ENCODE assay signal across 15 cellular contexts in genomic region chr1:54283214-54283996, GRCh38.
DNase-seq lines count a peak whose midpoint lies in the region; ATAC-seq and TF ChIP-seq lines count a peak whose summit lies in the region.
"Had no signal": no experiment of that assay in that cellular context is flagged by ENCODE, and none has a peak within 500 bp of the region (broad histone marks: within the 10 kb centered on the region; RNA-seq: fewer than 3 reads in every experiment).

No MANE protein-coding gene starts in this region.

- no peaks in the 10 kb centered on the region for H3K27me3 Mint-ChIP-seq in activated T-cell treated with anti-CD3 and anti-CD28 coated beads, Interleukin-2, amount 50 U/mL, for 72 hours (ENCODE audit: low read depth)
- H3K27me3 Mint-ChIP-seq: memory B cell had no signal

- H3K9me3 ChIP-seq in SK-N-MC (ENCODE audit: low read depth, low read length) (no peaks in the 10 kb centered on the region), body of pancreas (no peaks in the 10 kb centered on the region), thymus (ENCODE audit: control insufficient read depth) (no peaks in the 10 kb centered on the region)
- H3K9me3 ChIP-seq: MG63, suprapubic skin had no signal

- no peak for DNase-seq in activated T-cell treated with anti-CD3 and anti-CD28 coated beads, Interleukin-2, amount 50 U/mL, for 72 hours
- no peak for DNase-seq in activated T-cell treated with anti-CD3 and anti-CD28 coated beads, Interleukin-2, amount 50 U/mL, for 48 hours
- DNase-seq in SK-N-MC (ENCODE audit: low read depth, low spot score), result no peak
- peak in 3 of 4 donors; percentile 61 to 73 (median 67) for DNase-seq in body of pancreas
- DNase-seq in stimulated activated CD4-positive, alpha-beta T cell treated with anti-CD3 and anti-CD28 coated beads, Interleukin-12 subunit alpha, Interleukin-12 subunit beta, amount 100 ng/mL, for 4 hours, result no peak
- no peak for DNase-seq in kidney tubule cell (ENCODE audit: low spot score)
- DNase-seq: activated CD8-positive, alpha-beta memory T cell treated with anti-CD3 and anti-CD28 coated beads, Interleukin-2, amount 50 U/mL, for 48 hours; MG63; occipital lobe; SIG-M5 had no signal

- H3K27ac ChIP-seq in SK-N-MC (0 out of 2 replicates have a peak overlapping the region, but pooled peaks have one; percentile 2), body of pancreas (peak overlapping the region; percentile 39 to 71 (median 57)), thymus (ENCODE audit: low read depth) (peak overlapping the region; percentile 20)
- H3K27ac ChIP-seq: suprapubic skin had no signal

- no peak for TF ChIP-seq POLR2A in body of pancreas (IDR thresholded peaks at IDR 0.05)

- H3K4me1 Mint-ChIP-seq in activated T-cell treated with anti-CD3 and anti-CD28 coated beads, Interleukin-2, amount 50 U/mL, for 72 hours (ENCODE audit: low read depth), result peaks cover 74% of the 10 kb centered on the region

- H3K36me3 ChIP-seq in SK-N-MC (ENCODE audit: insufficient read depth, low read length) (peaks cover 11% of the 10 kb centered on the region), body of pancreas (replicated peaks in 1 of 2; ENCODE audit: insufficient read depth in 1 of 2, low read depth in 2 of 2) (no peaks in the 10 kb centered on the region), thymus (ENCODE audit: control insufficient read depth, insufficient read depth) (peaks cover 32% of the 10 kb centered on the region)
- H3K36me3 ChIP-seq: MG63 had no signal

- no peaks in the 10 kb centered on the region for H3K9me3 Mint-ChIP-seq in activated T-cell treated with anti-CD3 and anti-CD28 coated beads, Interleukin-2, amount 50 U/mL, for 72 hours
- H3K9me3 Mint-ChIP-seq: memory B cell had no signal

- peaks cover 0 to 7% of the 10 kb centered on the region in 2 donors for H3K36me3 Mint-ChIP-seq in activated T-cell treated with anti-CD3 and anti-CD28 coated beads, Interleukin-2, amount 50 U/mL, for 72 hours (ENCODE audit: insufficient read depth in 2 of 2)

- no peaks in the 10 kb centered on the region for H3K27me3 ChIP-seq in body of pancreas
- H3K27me3 ChIP-seq in thymus (ENCODE audit: control insufficient read depth, insufficient read depth), result no peaks in the 10 kb centered on the region
- H3K27me3 ChIP-seq: MG63, suprapubic skin had no signal

- no peak for ATAC-seq in activated T-cell treated with anti-CD3 and anti-CD28 coated beads, Interleukin-2, amount 50 U/mL, for 72 hours (replicated peaks in 1 of 2)
- ATAC-seq in body of pancreas, result peak; percentile 64
- no peak for ATAC-seq in HG03565 (IDR thresholded peaks at IDR 0.05; ENCODE audit: unreplicated experiment)

- H3K4me1 ChIP-seq in body of pancreas, result peaks cover 52% of the 10 kb centered on the region
- peaks cover 58% of the 10 kb centered on the region for H3K4me1 ChIP-seq in thymus (ENCODE audit: control insufficient read depth, insufficient read depth, low read length)

- peak overlapping the region; percentile 78 for H3K27ac Mint-ChIP-seq in activated T-cell treated with anti-CD3 and anti-CD28 coated beads, Interleukin-2, amount 50 U/mL, for 72 hours
- H3K27ac Mint-ChIP-seq: memory B cell had no signal

- intact Hi-C loops in body of pancreas (cut with DNase I), result no loop called here

- H3K9ac ChIP-seq in SK-N-MC (ENCODE audit: insufficient read length), result no peak overlapping the region

- 44 to 50% methylated on average over 8 of the region's 8 CpGs for WGBS in body of pancreas, 2 donors
- WGBS in thymus, result 54% methylated on average over 8 of the region's 8 CpGs

- H3K4me3 ChIP-seq in SK-N-MC, result no peak overlapping the region
- no peak overlapping the region for H3K4me3 ChIP-seq in body of pancreas
- no peak overlapping the region for H3K4me3 ChIP-seq in thymus (ENCODE audit: low read length)
- H3K4me3 ChIP-seq: MG63, skin epidermis, suprapubic skin had no signal

- TF ChIP-seq CTCF in body of pancreas (IDR thresholded peaks at IDR 0.05), result no peak

- H3K4me3 Mint-ChIP-seq in activated T-cell treated with anti-CD3 and anti-CD28 coated beads, Interleukin-2, amount 50 U/mL, for 72 hours, result peak overlapping the region; percentile 52 to 54
- H3K4me3 Mint-ChIP-seq: memory B cell had no signal

Comparison
In these comparisons a context has a peak if more than half of its experiments do, and no peak if none do; other contexts are left out.
1. DNase-seq: peak in body of pancreas (3 of 4); none in activated T-cell treated with anti-CD3 and anti-CD28 coated beads, Interleukin-2, amount 50 U/mL, for 72 hours (0 of 2), activated T-cell treated with anti-CD3 and anti-CD28 coated beads, Interleukin-2, amount 50 U/mL, for 48 hours (0 of 2), SK-N-MC (single experiment), stimulated activated CD4-positive, alpha-beta T cell treated with anti-CD3 and anti-CD28 coated beads, Interleukin-12 subunit alpha, Interleukin-12 subunit beta, amount 100 ng/mL, for 4 hours (single experiment) and kidney tubule cell (single experiment).
2. H3K27ac ChIP-seq: peak in every context shown above with its lines; median percentile 57 in body of pancreas; 20 in thymus; 2 in SK-N-MC.